In genomic region chr14:74572829-74573360, GRCh38 we compare ENCODE assay signal across 10 cellular contexts. TPM values are rescaled to one million over a fixed set of nuclear protein-coding genes. Genes with fewer than 3 reads are reported as not detected.
DNase-seq lines count a peak whose midpoint lies in the region; ATAC-seq and TF ChIP-seq lines count a peak whose summit lies in the region.
"Had no signal": no experiment of that assay in that cellular context is flagged by ENCODE, and none has a peak within 500 bp of the region (broad histone marks: within the 10 kb centered on the region; RNA-seq: fewer than 3 reads in every experiment).

No MANE protein-coding gene starts in this region.

- H3K27me3 ChIP-seq in BJ (ENCODE audit: control insufficient read depth, insufficient read depth, low read length) (no peaks in the 10 kb centered on the region), RWPE2 (ENCODE audit: insufficient read depth, poor library complexity, severe bottlenecking) (no peaks in the 10 kb centered on the region)

- peak overlapping the region; percentile 9; the same call in 1 of the 2 replicates for H3K4me3 ChIP-seq in BJ (ENCODE audit: low read depth, low read length)
- no peak overlapping the region for H3K4me3 ChIP-seq in RWPE2 (ENCODE audit: severe bottlenecking)
- no peak overlapping the region for H3K4me3 ChIP-seq in lower leg skin (ENCODE audit: low read depth, poor library complexity, severe bottlenecking)

- peak overlapping the region; percentile 100 for H3K27ac ChIP-seq in RWPE2 (ENCODE audit: poor library complexity, severe bottlenecking)
- H3K27ac ChIP-seq: HL-60 had no signal

- TF ChIP-seq CTCF in BJ (IDR thresholded peaks at IDR 0.05; ENCODE audit: insufficient read depth, low read depth, low read length) (no peak), RWPE2 (IDR thresholded peaks at IDR 0.05; ENCODE audit: poor library complexity, severe bottlenecking) (no peak), lower leg skin (IDR thresholded peaks at IDR 0.05) (no peak)

- no peak overlapping the region for H3K27ac Mint-ChIP-seq in activated CD8-positive, alpha-beta memory T cell treated with anti-CD3 and anti-CD28 coated beads, Interleukin-2, amount 10 ng/mL, durations not matched to agents 7 days and 5 days

- peaks cover 77% of the 10 kb centered on the region for H3K27me3 Mint-ChIP-seq in activated CD8-positive, alpha-beta memory T cell treated with anti-CD3 and anti-CD28 coated beads, Interleukin-2, amount 10 ng/mL, durations not matched to agents 7 days and 5 days

- H3K9me3 ChIP-seq in RWPE2 (ENCODE audit: severe bottlenecking): no peaks in the 10 kb centered on the region

- peaks cover 74% of the 10 kb centered on the region for H3K4me1 ChIP-seq in RWPE2 (ENCODE audit: insufficient read depth, poor library complexity, severe bottlenecking)

- intact Hi-C loops in posterior vena cava (cut with DNase I) (no loop called here), lower leg skin (cut with DNase I; ENCODE audit: low total_unique reads) (no loop called here)

- no peaks in the 10 kb centered on the region for H3K36me3 Mint-ChIP-seq in activated CD8-positive, alpha-beta memory T cell treated with anti-CD3 and anti-CD28 coated beads, Interleukin-2, amount 10 ng/mL, durations not matched to agents 7 days and 5 days

- H3K4me3 Mint-ChIP-seq in activated CD8-positive, alpha-beta memory T cell treated with anti-CD3 and anti-CD28 coated beads, Interleukin-2, amount 10 ng/mL, durations not matched to agents 7 days and 5 days: no peak overlapping the region

- H3K9me3 Mint-ChIP-seq in activated CD8-positive, alpha-beta memory T cell treated with anti-CD3 and anti-CD28 coated beads, Interleukin-2, amount 10 ng/mL, durations not matched to agents 7 days and 5 days (ENCODE audit: low read depth): no peaks in the 10 kb centered on the region

- POLR2A ChIA-PET in BJ (lab: Charles Lee): interaction anchor here (0.6 to 0.7 kb wide), 2 partner anchors 46 to 210 kb away, joined by 4 to 7 read pairs; no protein-coding TSS in a partner anchor

- H3K36me3 ChIP-seq in BJ (ENCODE audit: control insufficient read depth, insufficient read depth, low read length): no peaks in the 10 kb centered on the region
- peaks cover 48% of the 10 kb centered on the region for H3K36me3 ChIP-seq in RWPE2 (ENCODE audit: low read depth)

- peaks cover 42% of the 10 kb centered on the region for H3K4me1 Mint-ChIP-seq in activated CD8-positive, alpha-beta memory T cell treated with anti-CD3 and anti-CD28 coated beads, Interleukin-2, amount 10 ng/mL, durations not matched to agents 7 days and 5 days

- CTCF ChIA-PET in BJ (lab: Yijun Ruan, JAX): interaction anchor here (0.7 to 3.1 kb wide), 7 partner anchors 10 to 40 kb away, joined by 3 to 14 read pairs (median 6); no protein-coding TSS in a partner anchor
- CTCF ChIA-PET in activated CD8-positive, alpha-beta memory T cell treated with anti-CD3 and anti-CD28 coated beads, Interleukin-2, amount 10 ng/mL, durations not matched to agents 7 days and 5 days (lab: Charles Lee): interaction anchor here (0.9 to 1.7 kb wide), 5 partner anchors 9 to 247 kb away, joined by 3 to 7 read pairs (median 3); partner anchors contain the start of gene LTBP2

- WGBS in lower leg skin, 2 donors: 37 to 50% methylated on average over 10 of the region's 10 CpGs

- no peak for DNase-seq in BJ (ENCODE audit: low read depth)
- peak; percentile 71 for DNase-seq in RWPE2 (ENCODE audit: low spot score)
- DNase-seq in fibroblast of gingiva (ENCODE audit: low read depth): peak; percentile 85
- peak; percentile 55 for DNase-seq in posterior vena cava (ENCODE audit: low spot score)
- no peak for DNase-seq in activated CD8-positive, alpha-beta memory T cell treated with anti-CD3 and anti-CD28 coated beads, Interleukin-2, amount 10 ng/mL, durations not matched to agents 7 days and 5 days
- no peak for DNase-seq in lower leg skin (ENCODE audit: low spot score in 2 of 2)
- DNase-seq: GF-D8 had no signal

- peak; percentile 19 for ATAC-seq in RWPE2 (ENCODE audit: low read depth)
- no peak for ATAC-seq in activated CD8-positive, alpha-beta memory T cell treated with anti-CD3 and anti-CD28 coated beads, Interleukin-2, amount 10 ng/mL, durations not matched to agents 7 days and 5 days
- no peak for ATAC-seq in GM18867 (IDR thresholded peaks at IDR 0.05; ENCODE audit: unreplicated experiment)
- no peak for ATAC-seq in GM18870 (IDR thresholded peaks at IDR 0.05; ENCODE audit: unreplicated experiment)

- TF ChIP-seq POLR2A in lower leg skin (IDR thresholded peaks at IDR 0.05): no peak

RNA-seq across cellular contexts. Expression of gene LTBP2, which starts 39.1 kb away (rescaled TPM):
- polyA plus RNA-seq in BJ (2011; rRNA removed): 27.5 and 41.1 TPM in 2 replicates
- polyA minus RNA-seq in BJ (2011; rRNA and poly(A)+ RNA removed): 23.2 and 23.7 TPM in 2 replicates
- 100 to 1,000 TPM; 141 to 168 TPM for total RNA-seq in posterior vena cava
- total RNA-seq in activated CD8-positive, alpha-beta memory T cell treated with anti-CD3 and anti-CD28 coated beads, Interleukin-2, amount 10 ng/mL, durations not matched to agents 7 days and 5 days: under 1 TPM; 0.12 to 0.18 TPM
- 10 to 100 TPM; 13.7 to 39.3 (median 25.9) TPM for total RNA-seq in lower leg skin

Comparison
In these comparisons a context has a peak if more than half of its experiments do, and no peak if none do; other contexts are left out.
1. DNase-seq: peak in RWPE2 (single experiment), fibroblast of gingiva (single experiment) and posterior vena cava (single experiment); none in BJ (single experiment), activated CD8-positive, alpha-beta memory T cell treated with anti-CD3 and anti-CD28 coated beads, Interleukin-2, amount 10 ng/mL, durations not matched to agents 7 days and 5 days (single experiment) and lower leg skin (0 of 2).
2. RNA of gene LTBP2, which starts 39.1 kb away (total RNA-seq): 141 to 168 TPM in posterior vena cava and 13.7 to 39.3 TPM in lower leg skin; 0.12 to 0.18 TPM in activated CD8-positive, alpha-beta memory T cell treated with anti-CD3 and anti-CD28 coated beads, Interleukin-2, amount 10 ng/mL, durations not matched to agents 7 days and 5 days; every median in the first group is over 10 times any median in the second.